Comparison of ENCODE assay signal across 20 cellular contexts in genomic region chrX:68714856-68715255, GRCh38.
"Had no signal": no experiment of that assay in that cellular context is flagged by ENCODE, and none has a peak within 500 bp of the region (broad histone marks: within the 10 kb centered on the region; RNA-seq: fewer than 3 reads in every experiment).

No MANE protein-coding gene starts in this region.

- H3K9me3 ChIP-seq: SK-N-SH had no signal

- H3K27ac ChIP-seq: RWPE1 had no signal

- H3K4me2 ChIP-seq: SK-N-SH had no signal

- DNase-seq: KBM-7, MV-4-11, NCI-H1092, NCI-H1105 treated with DMSO at 0.1 percent for 48 hours, NCI-H1417 treated with DMSO at 0.1 percent for 48 hours, NCI-H146, NCI-H1694 treated with DMSO at 0.1 percent for 48 hours, NCI-H1930, NCI-H2081, NCI-H2171, NCI-H226, NCI-H446, NCI-H510A, NCI-H524 treated with DMSO at 0.1 percent for 48 hours, NCI-H69, NCI-H774, SHP77, SK-N-SH, SW 1271 had no signal
